In genomic region chr6:33248932-33249731, GRCh38 we compare ENCODE assay signal across 1 cellular context.
A peak's percentile ranks its signal among the peaks of the same experiment; 100 is the strongest.
TF ChIP-seq lines count a peak whose summit lies in the region.

No MANE protein-coding gene starts in this region.

TF ChIP-seq in K562, 482 proteins besides CTCF, POLR2A, EP300 and RAD21 (continued from another document and continues in another):
- no peak for TF ChIP-seq SFPQ (IDR thresholded peaks at IDR 0.05; ENCODE audit: low read depth, low read length)
- TF ChIP-seq MNT (conservative IDR thresholded peaks at IDR 0.05): peak; percentile 49 to 78
- TF ChIP-seq ZNF354B (CRISPR knock-in tag; IDR thresholded peaks at IDR 0.05): no peak
- no peak for TF ChIP-seq ARID3A (IDR thresholded peaks at IDR 0.05; ENCODE audit: borderline replicate concordance, low read depth, low read length)
- no peak for TF ChIP-seq ZC3H8 (IDR thresholded peaks at IDR 0.05)
- TF ChIP-seq ZFP1 (CRISPR knock-in tag; IDR thresholded peaks at IDR 0.05): peak; percentile 10; the same call in 1 of the 2 replicates
- TF ChIP-seq MCM5 (IDR thresholded peaks at IDR 0.05; ENCODE audit: low read depth): no peak
- TF ChIP-seq NBN (IDR thresholded peaks at IDR 0.05; ENCODE audit: low read depth): no peak; the same call in none of the 2 replicates
- no peak for TF ChIP-seq PURB (CRISPR knock-in tag; IDR thresholded peaks at IDR 0.05; ENCODE audit: low read depth)
- no peak for TF ChIP-seq ZNF785 (CRISPR knock-in tag; IDR thresholded peaks at IDR 0.05)
- TF ChIP-seq E2F5 (CRISPR knock-in tag; IDR thresholded peaks at IDR 0.05): no peak
- TF ChIP-seq KDM5B (IDR thresholded peaks at IDR 0.05; ENCODE audit: insufficient replicate concordance, low read depth, low read length): peak; percentile 88
- no peak for TF ChIP-seq IRF2 (CRISPR knock-in tag; IDR thresholded peaks at IDR 0.05)
- peak; percentile 24 for TF ChIP-seq SMAD1 (IDR thresholded peaks at IDR 0.05; ENCODE audit: low read depth, low read length, partially characterized antibody)
- no peak for TF ChIP-seq ELF1 (tag; IDR thresholded peaks at IDR 0.05)
- no peak; the same call in 1 of the 2 replicates for TF ChIP-seq ELF2 (CRISPR knock-in tag; IDR thresholded peaks at IDR 0.05)
- TF ChIP-seq CBX3 (IDR thresholded peaks at IDR 0.05; ENCODE audit: borderline replicate concordance in 1 of 2, low read length in 2 of 2): peak in 1 of 2 experiments; percentile 7; a peak in 1 of 3 replicates
- TF ChIP-seq RHOXF2B (CRISPR knock-in tag; conservative IDR thresholded peaks at IDR 0.05): no peak
- TF ChIP-seq GABPB1 (CRISPR knock-in tag; IDR thresholded peaks at IDR 0.05): peak; percentile 44; the same call in 1 of the 2 replicates
- no peak for TF ChIP-seq ILF3 (IDR thresholded peaks at IDR 0.05; ENCODE audit: borderline replicate concordance)
- TF ChIP-seq E2F3 (CRISPR knock-in tag; IDR thresholded peaks at IDR 0.05): no peak
- TF ChIP-seq HNRNPLL (IDR thresholded peaks at IDR 0.05; ENCODE audit: low read depth, low read length, poor library complexity, severe bottlenecking): peak; percentile 89
- TF ChIP-seq MGA (IDR thresholded peaks at IDR 0.05): peak; percentile 56; the same call in 1 of the 2 replicates
- TF ChIP-seq HBP1 (CRISPR knock-in tag; IDR thresholded peaks at IDR 0.05): 0 out of 2 replicates have a peak, but pooled peaks have one; percentile 22
- TF ChIP-seq NUFIP1 (IDR thresholded peaks at IDR 0.05; ENCODE audit: partially characterized antibody): no peak
- TF ChIP-seq THAP7 (CRISPR knock-in tag; IDR thresholded peaks at IDR 0.05): peak; percentile 11; the same call in 1 of the 2 replicates
- TF ChIP-seq RBBP5 (IDR thresholded peaks at IDR 0.05; ENCODE audit: borderline replicate concordance, insufficient read depth, low read length, poor library complexity, severe bottlenecking): peak; percentile 78
- peak; percentile 48; the same call in 1 of the 2 replicates for TF ChIP-seq FOXO4 (CRISPR knock-in tag; IDR thresholded peaks at IDR 0.05)
- TF ChIP-seq DMBX1 (CRISPR knock-in tag; IDR thresholded peaks at IDR 0.05; ENCODE audit: borderline replicate concordance): 0 out of 2 replicates have a peak, but pooled peaks have one; percentile 60
- TF ChIP-seq CBFA2T3 (IDR thresholded peaks at IDR 0.05): peak; percentile 28; the same call in 1 of the 2 replicates
- TF ChIP-seq BCOR (IDR thresholded peaks at IDR 0.05): peak; percentile 32; the same call in 1 of the 2 replicates
- no peak; the same call in 1 of the 2 replicates for TF ChIP-seq ATF1 (CRISPR knock-in tag; IDR thresholded peaks at IDR 0.05)
- TF ChIP-seq ATF1 (tag; IDR thresholded peaks at IDR 0.05): peak; percentile 83
- TF ChIP-seq KLF1 (tag; IDR thresholded peaks at IDR 0.05): no peak
- TF ChIP-seq CEBPG (CRISPR knock-in tag; IDR thresholded peaks at IDR 0.05): peak; percentile 27; the same call in 1 of the 2 replicates
- TF ChIP-seq CEBPG (tag; conservative IDR thresholded peaks at IDR 0.05 in 1 of 2, IDR thresholded peaks at IDR 0.05 in 1 of 2): no peak
- no peak for TF ChIP-seq STAT5A (IDR thresholded peaks at IDR 0.05; ENCODE audit: borderline replicate concordance, low read length)
- TF ChIP-seq FOXM1 (IDR thresholded peaks at IDR 0.05; ENCODE audit: low read depth): no peak
- no peak; the same call in 1 of the 2 replicates for TF ChIP-seq FOXM1 (CRISPR knock-in tag; IDR thresholded peaks at IDR 0.05; ENCODE audit: low read depth)
- no peak for TF ChIP-seq FOXJ2 (tag; IDR thresholded peaks at IDR 0.05)
- TF ChIP-seq SAP30 (IDR thresholded peaks at IDR 0.05; ENCODE audit: borderline replicate concordance, insufficient read depth, low read depth, low read length, poor library complexity, severe bottlenecking): peak; percentile 53
